Comparison of ENCODE assay signal across 11 cellular contexts in the genomic region with DNA sequence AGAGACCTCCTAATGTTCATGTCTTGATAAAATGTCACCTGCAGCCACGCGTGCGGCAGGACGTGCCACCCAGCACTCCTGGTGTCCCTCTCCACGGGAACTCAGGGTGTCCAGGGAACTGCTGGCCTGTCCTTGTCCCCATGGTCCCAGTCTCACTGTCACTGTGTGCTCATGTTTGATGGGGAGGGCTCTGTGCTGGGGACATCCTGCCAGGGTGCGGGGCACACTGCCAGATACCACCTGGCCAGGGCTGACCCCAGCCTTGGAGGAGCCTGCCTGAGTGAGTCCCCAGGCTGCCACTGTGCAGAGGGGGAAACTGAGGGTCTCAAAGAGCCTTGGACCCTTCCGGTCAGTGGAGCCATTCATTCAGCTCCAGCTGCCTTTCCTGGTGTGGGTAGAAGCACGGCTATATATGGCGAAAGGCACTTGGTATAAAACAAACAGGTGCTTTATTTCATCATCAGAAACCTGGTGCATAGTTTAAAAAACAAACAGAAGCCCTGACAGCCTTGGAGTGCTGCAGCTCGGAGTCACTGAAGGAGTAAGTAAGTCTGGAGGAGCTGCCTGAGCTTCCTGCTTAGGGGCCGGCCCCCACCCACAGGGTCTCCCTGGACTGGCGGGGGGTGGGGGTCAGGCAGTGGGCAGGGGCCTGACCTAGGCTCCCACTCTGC. TPM values are rescaled to one million over a fixed set of nuclear protein-coding genes. Genes with fewer than 3 reads are reported as not detected.
DNase-seq lines count a peak whose midpoint lies in the region; ATAC-seq and TF ChIP-seq lines count a peak whose summit lies in the region.
"Had no signal": no experiment of that assay in that cellular context is flagged by ENCODE, and none has a peak within 500 bp of the region (broad histone marks: within the 10 kb centered on the region; RNA-seq: fewer than 3 reads in every experiment).

No MANE protein-coding gene starts in this region.

- H3K79me2 ChIP-seq in hepatocyte: peaks cover 19% of the 10 kb centered on the region

- peaks cover 46% of the 10 kb centered on the region for H3K36me3 Mint-ChIP-seq in T-helper 2 cell treated with Interferon-gamma antibody and Interleukin-4, amounts not matched to agents 5 μg/mL and 100 μg/mL, for 36 hours (ENCODE audit: low read depth)

- H3K27me3 Mint-ChIP-seq in T-helper 2 cell treated with Interferon-gamma antibody and Interleukin-4, amounts not matched to agents 5 μg/mL and 100 μg/mL, for 36 hours (ENCODE audit: low read depth): no peaks in the 10 kb centered on the region

- no peaks in the 10 kb centered on the region for H3K9me3 ChIP-seq in hepatocyte (ENCODE audit: low read depth)
- no peaks in the 10 kb centered on the region for H3K9me3 ChIP-seq in spleen
- H3K9me3 ChIP-seq: heart right ventricle, ovary had no signal

- TF ChIP-seq CTCF in RWPE1 (conservative IDR thresholded peaks at IDR 0.05; ENCODE audit: low read depth) (no peak), hepatocyte (IDR thresholded peaks at IDR 0.05; ENCODE audit: poor library complexity) (no peak), spleen (IDR thresholded peaks at IDR 0.05 in 8 of 11, conservative IDR thresholded peaks at IDR 0.05 in 3 of 11) (no peak)

- CTCF ChIA-PET in RWPE1 (lab: Yijun Ruan, JAX): interaction anchor here (0.6 kb wide), 1 partner anchor 102 kb away, joined by 4 read pairs; no protein-coding TSS in a partner anchor

- POLR2A ChIA-PET in RWPE1 (lab: Yijun Ruan, JAX; ENCODE audit: low non-redundant PET): no interaction called here

- DNase-seq in T-helper 2 cell treated with Interferon-gamma antibody and Interleukin-4, amounts not matched to agents 5 μg/mL and 100 μg/mL, for 36 hours (ENCODE audit: low spot score): no peak
- DNase-seq in T-helper 2 cell (no peak), RWPE1 (ENCODE audit: low spot score) (no peak), hepatocyte (ENCODE audit: low spot score) (peak; percentile 31), spleen (peak; percentile 64), pons (ENCODE audit: low spot score) (no peak), SHP77 treated with DMSO at 0.1 percent for 48 hours (lab: John Stamatoyannopoulos, UW) (no peak)
- DNase-seq: PC-3 had no signal

- no peaks in the 10 kb centered on the region for H3K36me3 ChIP-seq in hepatocyte (replicated peaks; ENCODE audit: insufficient read depth, low read depth)
- peaks cover 6 to 66% (median 62%) of the 10 kb centered on the region in 6 donors for H3K36me3 ChIP-seq in spleen
- H3K36me3 ChIP-seq: ovary had no signal

- no peaks in the 10 kb centered on the region for H3K9me2 ChIP-seq in hepatocyte (replicated peaks; ENCODE audit: insufficient read depth)

- no peaks in the 10 kb centered on the region for H3K9me3 Mint-ChIP-seq in T-helper 2 cell treated with Interferon-gamma antibody and Interleukin-4, amounts not matched to agents 5 μg/mL and 100 μg/mL, for 36 hours

- H3K27ac Mint-ChIP-seq in T-helper 2 cell treated with Interferon-gamma antibody and Interleukin-4, amounts not matched to agents 5 μg/mL and 100 μg/mL, for 36 hours: peak overlapping the region; percentile 36

- H2AFZ ChIP-seq in hepatocyte: no peak overlapping the region

- 86% methylated on average over 12 of the region's 12 CpGs for WGBS in hepatocyte (ENCODE audit: low lambda C conversion rate, missing lambda C conversion rate)
- 85 to 95% (median 87%) methylated on average over 12 of the region's 12 CpGs for WGBS in spleen, 5 donors

- H4K20me1 ChIP-seq in hepatocyte (ENCODE audit: insufficient read depth, poor library complexity, severe bottlenecking): no peaks in the 10 kb centered on the region

- H3K4me1 ChIP-seq in hepatocyte (ENCODE audit: insufficient read depth) (peaks cover 12% of the 10 kb centered on the region), spleen (peaks cover 29 to 56% (median 39%) of the 10 kb centered on the region in 6 donors)

- no peak for TF ChIP-seq POLR2A in spleen (IDR thresholded peaks at IDR 0.05)

- H3K4me1 Mint-ChIP-seq in T-helper 2 cell treated with Interferon-gamma antibody and Interleukin-4, amounts not matched to agents 5 μg/mL and 100 μg/mL, for 36 hours (ENCODE audit: low read depth): peaks cover 15% of the 10 kb centered on the region

- H3K27ac ChIP-seq in RWPE1: peak overlapping the region; percentile 92
- H3K27ac ChIP-seq in hepatocyte: peak overlapping the region; percentile 66
- H3K27ac ChIP-seq in spleen: peak overlapping the region in 6 of 8 donors; percentile 91 to 96 (median 94)
- H3K27ac ChIP-seq: ovary had no signal

- ATAC-seq in HG03196 (IDR thresholded peaks at IDR 0.05; ENCODE audit: unreplicated experiment): no peak
- ATAC-seq: PC-3 had no signal

- H3K4me3 ChIP-seq in hepatocyte: no peak overlapping the region
- H3K4me3 ChIP-seq in spleen: no peak overlapping the region
- H3K4me3 ChIP-seq: heart right ventricle, ovary had no signal

- no peak overlapping the region for H3K4me2 ChIP-seq in hepatocyte

- intact Hi-C loops in spleen (cut with DNase I; ENCODE audit: low total_unique reads): loop anchor here (10.0 kb wide), 1 partner anchor 175 kb away; the partner anchor contains the start of gene TNIP2

- no peaks in the 10 kb centered on the region for H3K27me3 ChIP-seq in hepatocyte
- H3K27me3 ChIP-seq in spleen (replicated peaks in 1 of 7): no peaks in the 10 kb centered on the region
- H3K27me3 ChIP-seq: heart right ventricle, ovary had no signal

- no peak overlapping the region for H3K4me3 Mint-ChIP-seq in T-helper 2 cell treated with Interferon-gamma antibody and Interleukin-4, amounts not matched to agents 5 μg/mL and 100 μg/mL, for 36 hours

RNA-seq across cellular contexts. Expression of gene NOP14, which starts 32.9 kb away (rescaled TPM):
- total RNA-seq in hepatocyte (18.2 and 22.7 TPM in 2 replicates), spleen (10 to 100 TPM; 21.1 to 30.5 (median 25.0) TPM)
- polyA plus RNA-seq in hepatocyte (18.8 and 21.7 TPM in 2 replicates), spleen (10 to 100 TPM; 10.2 to 20.3 (median 12.2) TPM)

RNA-seq across cellular contexts. Expression of gene GRK4, which starts 33.1 kb away (rescaled TPM):
- total RNA-seq in hepatocyte (4.9 and 5.4 TPM in 2 replicates), spleen (1 to 10 TPM; 1.8 to 4.3 (median 2.6) TPM)
- polyA plus RNA-seq in hepatocyte (5.5 and 6.1 TPM in 2 replicates), spleen (1 to 10 TPM; 1.0 to 1.7 (median 1.2) TPM)

Comparison
In these comparisons a context has a peak if more than half of its experiments do, and no peak if none do; other contexts are left out.
1. DNase-seq: peak in hepatocyte (single experiment) and spleen (single experiment); none in T-helper 2 cell treated with Interferon-gamma antibody and Interleukin-4, amounts not matched to agents 5 μg/mL and 100 μg/mL, for 36 hours (single experiment), T-helper 2 cell (0 of 5), RWPE1 (single experiment), pons (single experiment) and SHP77 treated with DMSO at 0.1 percent for 48 hours (single experiment).
2. Peak in every context shown above with its lines, with median percentiles within 50 percentile points of each other: H3K27ac ChIP-seq.